In the genomic region with DNA sequence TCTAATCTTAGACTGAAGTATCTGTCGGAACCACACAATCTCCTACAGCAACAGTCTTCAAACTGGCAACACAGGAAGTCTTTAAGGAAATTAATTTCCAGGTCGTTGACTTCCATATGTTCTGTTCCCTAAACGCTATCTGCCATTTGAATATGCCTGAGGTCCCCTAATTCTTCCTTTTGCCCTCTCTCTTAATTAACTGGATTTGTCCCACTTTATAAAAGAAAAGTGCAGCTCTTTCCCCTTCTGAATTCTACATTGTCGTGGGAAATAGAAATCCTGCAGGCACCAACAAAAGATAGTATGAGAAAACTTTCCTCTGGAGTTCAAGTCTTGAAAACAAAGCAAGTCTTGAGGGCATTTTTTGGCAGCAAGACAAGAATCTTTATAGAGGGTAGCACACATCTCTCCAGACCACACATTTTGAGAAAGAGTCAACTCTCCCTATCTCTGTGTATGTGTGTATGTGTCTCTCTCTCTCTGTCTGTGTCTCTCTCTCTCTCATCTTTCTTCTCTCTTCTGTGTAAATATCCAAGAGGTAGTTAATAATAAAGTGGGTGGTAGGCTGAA, we compare ENCODE assay signal across 15 cellular contexts.
"Had no signal": no experiment of that assay in that cellular context is flagged by ENCODE, and none has a peak within 500 bp of the region (broad histone marks: within the 10 kb centered on the region; RNA-seq: fewer than 3 reads in every experiment).

No MANE protein-coding gene starts in this region.

- H3K27ac ChIP-seq: cardiac muscle cell, esophagus muscularis mucosa, foreskin keratinocyte, heart left ventricle, prostate gland, thoracic aorta, upper lobe of right lung had no signal

- H3K9me3 ChIP-seq: esophagus muscularis mucosa, heart left ventricle, prostate gland, thoracic aorta, upper lobe of right lung had no signal

- DNase-seq: activated CD4-positive, alpha-beta T cell treated with anti-CD3 and anti-CD28 coated beads, Interleukin-2, amount 50 U/mL, for 1 hour; activated CD4-positive, CD25-positive, alpha-beta regulatory T cell; activated naive CD4-positive, alpha-beta T cell treated with Interleukin-2 at 50 U/mL for 16 hours; activated naive CD8-positive, alpha-beta T cell treated with anti-CD3 and anti-CD28 coated beads, Interleukin-2, amount 50 U/mL, for 24 hours; activated T-cell treated with anti-CD3 and anti-CD28 coated beads for 4 hours; aorta; foreskin keratinocyte; heart left ventricle; left cardiac atrium; upper lobe of right lung had no signal

- H3K36me3 ChIP-seq: cardiac muscle cell, esophagus muscularis mucosa, heart left ventricle, prostate gland, thoracic aorta, upper lobe of right lung had no signal

- H3K4me3 ChIP-seq: cardiac muscle cell, esophagus muscularis mucosa, heart left ventricle, lung, prostate gland, thoracic aorta, upper lobe of right lung had no signal

- H3K4me1 ChIP-seq: esophagus muscularis mucosa, foreskin keratinocyte, heart left ventricle, prostate gland, upper lobe of right lung had no signal

- H3K27me3 ChIP-seq: cardiac muscle cell, esophagus muscularis mucosa, foreskin keratinocyte, heart left ventricle, upper lobe of right lung had no signal
